In genomic region chr18:2570772-2571199, GRCh38 we compare ENCODE assay signal across 8 cellular contexts. TPM values are rescaled to one million over a fixed set of nuclear protein-coding genes. Genes with fewer than 3 reads are reported as not detected.
A peak's percentile ranks its signal among the peaks of the same experiment; 100 is the strongest.
DNase-seq lines count a peak whose midpoint lies in the region; ATAC-seq and TF ChIP-seq lines count a peak whose summit lies in the region.

No MANE protein-coding gene starts in this region.

- TF ChIP-seq EP300 in stomach (IDR thresholded peaks at IDR 0.05) = no peak

- intact Hi-C loops in stomach (cut with DNase I; ENCODE audit: low total_unique reads) = loop anchor here (10.0 kb wide), 1 partner anchor 84 kb away; the partner anchor contains the start of gene SMCHD1

- H3K27me3 ChIP-seq in esophagus (ENCODE audit: control insufficient read depth in 1 of 2, insufficient read depth in 2 of 2, low read length in 2 of 2) (no peaks in the 10 kb centered on the region), mucosa of stomach (ENCODE audit: control insufficient read depth, insufficient read depth, low read length) (no peaks in the 10 kb centered on the region), stomach (no peaks in the 10 kb centered on the region)

- H3K36me3 ChIP-seq in esophagus (ENCODE audit: control insufficient read depth in 2 of 2, insufficient read depth in 2 of 2, low read length in 1 of 2) = peaks cover 0 to 2% of the 10 kb centered on the region in 2 donors
- no peaks in the 10 kb centered on the region for H3K36me3 ChIP-seq in mucosa of stomach (ENCODE audit: control insufficient read depth, insufficient read depth, low read length)
- peaks cover 0 to 15% (median 3%) of the 10 kb centered on the region in 4 donors for H3K36me3 ChIP-seq in stomach

- ATAC-seq in GM18867 (IDR thresholded peaks at IDR 0.05; ENCODE audit: unreplicated experiment) = peak; percentile 47
- peak; percentile 53 for ATAC-seq in HG03066 (IDR thresholded peaks at IDR 0.05; ENCODE audit: low read depth, unreplicated experiment)

- no peak for TF ChIP-seq POLR2A in stomach (IDR thresholded peaks at IDR 0.05)

- peak in 1 of 7 experiments; percentile 13 for TF ChIP-seq CTCF in stomach (IDR thresholded peaks at IDR 0.05)

- H3K9ac ChIP-seq in mucosa of stomach (ENCODE audit: low read length) = peak overlapping the region; percentile 94

- peak; percentile 80 for DNase-seq in Ammon's horn (ENCODE audit: low spot score)
- DNase-seq in NCI-H774 (lab: John Stamatoyannopoulos, UW) = peak; percentile 49
- peak; percentile 17 for DNase-seq in activated CD8-positive, alpha-beta memory T cell treated with anti-CD3 and anti-CD28 coated beads, Interleukin-2, amount 50 U/mL, for 24 hours (ENCODE audit: extremely low read depth)
- DNase-seq in stomach = peak; percentile 67

- WGBS in esophagus, 2 donors = 1% methylated on average over 16 of the region's 16 CpGs
- 0 to 1% (median 0%) methylated on average over 16 of the region's 16 CpGs for WGBS in stomach, 5 donors

- H3K9me3 ChIP-seq in esophagus (ENCODE audit: control insufficient read depth in 2 of 2, insufficient read depth in 1 of 2, low read depth in 1 of 2, low read length in 1 of 2) (no peaks in the 10 kb centered on the region), mucosa of stomach (ENCODE audit: control insufficient read depth, low read length) (no peaks in the 10 kb centered on the region), stomach (no peaks in the 10 kb centered on the region)

- H3K4me3 ChIP-seq in esophagus (ENCODE audit: low read depth in 1 of 2, low read length in 2 of 2) (peak overlapping the region; percentile 74 to 96), mucosa of stomach (ENCODE audit: low read length) (peak overlapping the region; percentile 88), stomach (peak overlapping the region; percentile 67 to 68 (median 67))

- H3K27ac ChIP-seq in esophagus (ENCODE audit: low read depth in 2 of 2, low read length in 1 of 2) (peak overlapping the region; percentile 85 to 100), stomach (peak overlapping the region; percentile 93 to 97 (median 95))

- no peaks in the 10 kb centered on the region for H3K4me1 ChIP-seq in esophagus (ENCODE audit: control insufficient read depth in 2 of 2, insufficient read depth in 2 of 2, low read length in 1 of 2)
- H3K4me1 ChIP-seq in mucosa of stomach (ENCODE audit: control insufficient read depth, insufficient read depth, low read length) = peaks cover 5% of the 10 kb centered on the region
- peaks cover 9 to 43% (median 25%) of the 10 kb centered on the region in 4 donors for H3K4me1 ChIP-seq in stomach

RNA-seq across cellular contexts. Expression of gene METTL4, which starts 0.5 kb away (rescaled TPM):
- polyA plus RNA-seq in esophagus (1 to 10 TPM; 3.8 to 5.1 TPM), stomach (1 to 10 TPM; 4.4 to 7.1 (median 5.5) TPM)
- total RNA-seq in stomach = 10 to 100 TPM in 1 of 5 donors, 1 to 10 TPM in 3, under 1 TPM in 1; 0.89 to 17.1 (median 3.5) TPM

RNA-seq across cellular contexts. Expression of gene NDC80, which starts 0.6 kb away (rescaled TPM):
- polyA plus RNA-seq in esophagus (1 to 10 TPM; 7.3 to 9.1 TPM), stomach (1 to 10 TPM; 2.1 to 7.3 (median 3.1) TPM)
- total RNA-seq in stomach = 10 to 100 TPM in 1 of 5 donors, 1 to 10 TPM in 4; 1.4 to 25.7 (median 3.6) TPM

Comparison
In these comparisons a context has a peak if more than half of its experiments do, and no peak if none do; other contexts are left out.
1. Peak in every context shown above with its lines: DNase-seq, ATAC-seq, H3K4me3 ChIP-seq and H3K27ac ChIP-seq.
2. DNase-seq: peak in every context shown above with its lines; median percentile 80 in Ammon's horn; 67 in stomach; 49 in NCI-H774; 17 in activated CD8-positive, alpha-beta memory T cell treated with anti-CD3 and anti-CD28 coated beads, Interleukin-2, amount 50 U/mL, for 24 hours.